In the genomic region with DNA sequence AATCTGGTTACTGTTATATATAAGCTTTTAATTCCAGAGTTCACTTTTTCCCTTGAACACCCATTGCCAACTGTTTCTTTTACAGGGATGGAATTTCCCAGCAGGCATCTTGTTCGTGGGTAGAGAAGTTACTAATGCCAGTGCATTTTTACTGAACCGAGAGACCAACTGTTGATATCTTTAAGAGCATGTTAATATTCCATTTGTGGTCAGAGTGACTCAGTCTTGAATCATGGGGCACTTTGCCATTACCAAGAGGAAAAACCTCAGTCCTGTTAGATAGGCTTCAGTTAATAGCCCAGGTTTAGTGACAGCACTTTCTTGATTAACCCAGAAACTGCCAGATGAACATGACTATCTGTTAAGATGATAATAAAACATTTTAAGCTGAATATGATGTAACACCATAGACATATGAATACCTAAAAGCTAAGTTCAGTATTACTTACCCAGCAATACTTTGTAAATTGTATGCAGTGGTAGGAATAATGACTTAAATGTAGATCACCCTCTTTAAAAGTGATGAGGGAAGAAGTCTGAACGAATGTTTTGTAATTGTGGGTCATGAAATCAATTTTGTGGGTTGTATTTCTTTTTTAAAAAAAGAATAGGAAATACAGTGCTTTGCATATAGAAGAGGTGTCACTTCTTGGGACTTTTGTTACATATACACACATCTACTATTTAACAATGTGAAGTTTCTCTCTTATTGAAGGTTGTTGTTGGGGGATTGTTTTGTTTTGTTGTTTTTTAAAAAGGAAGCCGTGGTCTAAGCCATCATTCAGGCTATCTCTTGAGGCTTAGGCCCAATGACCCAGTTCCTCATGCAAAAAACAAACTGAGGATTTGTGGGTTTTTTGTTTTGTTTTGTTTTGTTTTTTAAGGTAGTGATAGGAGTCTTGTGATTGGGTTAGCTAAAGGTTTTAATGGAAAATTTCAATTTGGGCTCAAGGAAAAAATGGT, we compare ENCODE assay signal across 8 cellular contexts.
DNase-seq lines count a peak whose midpoint lies in the region; ATAC-seq and TF ChIP-seq lines count a peak whose summit lies in the region.

No MANE protein-coding gene starts in this region.

- WGBS in esophagus squamous epithelium, 2 donors, result 15 to 16% methylated on average over 4 of the region's 4 CpGs

- H3K27me3 ChIP-seq in esophagus squamous epithelium (no peaks in the 10 kb centered on the region), WERI-Rb-1 (ENCODE audit: insufficient read depth, low read depth, severe bottlenecking) (no peaks in the 10 kb centered on the region)

- H3K27ac ChIP-seq in esophagus squamous epithelium, result peak overlapping the region; percentile 52 to 74 (median 63)
- no peak overlapping the region for H3K27ac ChIP-seq in WERI-Rb-1

- H3K9me3 ChIP-seq in esophagus squamous epithelium (no peaks in the 10 kb centered on the region), WERI-Rb-1 (ENCODE audit: severe bottlenecking) (no peaks in the 10 kb centered on the region)

- peaks cover 3 to 20% (median 13%) of the 10 kb centered on the region in 3 donors for H3K4me1 ChIP-seq in esophagus squamous epithelium

- no peak for TF ChIP-seq POLR2A in esophagus squamous epithelium (IDR thresholded peaks at IDR 0.05)

- peak; percentile 97 for DNase-seq in ACHN
- no peak for DNase-seq in esophagus squamous epithelium (lab: John Stamatoyannopoulos, UW)
- peak; percentile 100 for DNase-seq in renal cortical epithelial cell (ENCODE audit: low read depth)
- no peak for DNase-seq in NCI-H2227 (lab: John Stamatoyannopoulos, UW; ENCODE audit: unreplicated experiment)
- DNase-seq in WERI-Rb-1, result no peak

- intact Hi-C loops in esophagus squamous epithelium (cut with DNase I), result no loop called here

- in situ Hi-C loops in ACHN (cut with HindIII; ENCODE audit: low pct_ligation_motif_present, low pct_unique_long_range_greater_than_20kb, low sequenced_read_pairs), result no loop called here

- H3K4me3 ChIP-seq in esophagus squamous epithelium (no peak overlapping the region), WERI-Rb-1 (ENCODE audit: low read depth, low read length) (no peak overlapping the region)

- H3K36me3 ChIP-seq in esophagus squamous epithelium, result peaks cover 0 to 72% (median 0%) of the 10 kb centered on the region in 3 donors
- H3K36me3 ChIP-seq in WERI-Rb-1, result peaks cover 19% of the 10 kb centered on the region

- TF ChIP-seq CTCF in esophagus squamous epithelium (IDR thresholded peaks at IDR 0.05) (no peak), WERI-Rb-1 (IDR thresholded peaks at IDR 0.05; ENCODE audit: low read depth, low read length) (no peak)

- ATAC-seq in GM21786 (IDR thresholded peaks at IDR 0.05; ENCODE audit: unreplicated experiment), result peak; percentile 75
- peak; percentile 97 for ATAC-seq in SK-N-SH treated with all-trans-retinoic acid at 6 μM for 48 hours
- no peak for ATAC-seq in HG03097 (IDR thresholded peaks at IDR 0.05; ENCODE audit: low FRiP score, unreplicated experiment)

TF ChIP-seq in SK-N-SH treated with all-trans-retinoic acid at 6 μM for 48 hours, 23 proteins besides CTCF, POLR2A, EP300 and RAD21 (continues in another document):
- TF ChIP-seq ARNTL (CRISPR knock-in tag; IDR thresholded peaks at IDR 0.05; ENCODE audit: borderline replicate concordance, low read depth) (no peak), ZNF8 (CRISPR knock-in tag; IDR thresholded peaks at IDR 0.05) (no peak), ZC3H10 (CRISPR knock-in tag; IDR thresholded peaks at IDR 0.05) (no peak), ZFP30 (CRISPR knock-in tag; IDR thresholded peaks at IDR 0.05) (no peak), TCF4 (CRISPR knock-in tag; IDR thresholded peaks at IDR 0.05; ENCODE audit: borderline replicate concordance) (no peak), RARB (CRISPR knock-in tag; IDR thresholded peaks at IDR 0.05) (no peak), ZNF70 (CRISPR knock-in tag; IDR thresholded peaks at IDR 0.05) (no peak), ISL1 (CRISPR knock-in tag; IDR thresholded peaks at IDR 0.05) (peak; percentile 98), TOX (CRISPR knock-in tag; IDR thresholded peaks at IDR 0.05; ENCODE audit: borderline replicate concordance) (0 out of 2 replicates have a peak, but pooled peaks have one; percentile 22), BACH2 (CRISPR knock-in tag; IDR thresholded peaks at IDR 0.05; ENCODE audit: borderline replicate concordance) (no peak), ZNF565 (CRISPR knock-in tag; conservative IDR thresholded peaks at IDR 0.05; ENCODE audit: low read depth) (no peak), SNAI2 (CRISPR knock-in tag; IDR thresholded peaks at IDR 0.05) (no peak), GLIS3 (CRISPR knock-in tag; IDR thresholded peaks at IDR 0.05) (no peak), CSDC2 (CRISPR knock-in tag; IDR thresholded peaks at IDR 0.05) (no peak)
- TF ChIP-seq, protein P1, sequence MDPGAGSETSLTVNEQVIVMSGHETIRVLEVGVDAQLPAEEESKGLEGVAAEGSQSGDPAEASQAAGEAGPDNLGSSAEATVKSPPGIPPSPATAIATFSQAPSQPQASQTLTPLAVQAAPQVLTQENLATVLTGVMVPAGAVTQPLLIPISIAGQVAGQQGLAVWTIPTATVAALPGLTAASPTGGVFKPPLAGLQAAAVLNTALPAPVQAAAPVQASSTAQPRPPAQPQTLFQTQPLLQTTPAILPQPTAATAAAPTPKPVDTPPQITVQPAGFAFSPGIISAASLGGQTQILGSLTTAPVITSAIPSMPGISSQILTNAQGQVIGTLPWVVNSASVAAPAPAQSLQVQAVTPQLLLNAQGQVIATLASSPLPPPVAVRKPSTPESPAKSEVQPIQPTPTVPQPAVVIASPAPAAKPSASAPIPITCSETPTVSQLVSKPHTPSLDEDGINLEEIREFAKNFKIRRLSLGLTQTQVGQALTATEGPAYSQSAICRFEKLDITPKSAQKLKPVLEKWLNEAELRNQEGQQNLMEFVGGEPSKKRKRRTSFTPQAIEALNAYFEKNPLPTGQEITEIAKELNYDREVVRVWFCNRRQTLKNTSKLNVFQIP (CRISPR knock-in tag; IDR thresholded peaks at IDR 0.05; ENCODE audit: borderline replicate concordance, low read depth), result peak; percentile 5; the same call in 1 of the 2 replicates
- TF ChIP-seq, protein P2, sequence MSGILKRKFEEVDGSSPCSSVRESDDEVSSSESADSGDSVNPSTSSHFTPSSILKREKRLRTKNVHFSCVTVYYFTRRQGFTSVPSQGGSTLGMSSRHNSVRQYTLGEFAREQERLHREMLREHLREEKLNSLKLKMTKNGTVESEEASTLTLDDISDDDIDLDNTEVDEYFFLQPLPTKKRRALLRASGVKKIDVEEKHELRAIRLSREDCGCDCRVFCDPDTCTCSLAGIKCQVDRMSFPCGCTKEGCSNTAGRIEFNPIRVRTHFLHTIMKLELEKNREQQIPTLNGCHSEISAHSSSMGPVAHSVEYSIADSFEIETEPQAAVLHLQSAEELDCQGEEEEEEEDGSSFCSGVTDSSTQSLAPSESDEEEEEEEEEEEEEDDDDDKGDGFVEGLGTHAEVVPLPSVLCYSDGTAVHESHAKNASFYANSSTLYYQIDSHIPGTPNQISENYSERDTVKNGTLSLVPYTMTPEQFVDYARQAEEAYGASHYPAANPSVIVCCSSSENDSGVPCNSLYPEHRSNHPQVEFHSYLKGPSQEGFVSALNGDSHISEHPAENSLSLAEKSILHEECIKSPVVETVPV (CRISPR knock-in tag; IDR thresholded peaks at IDR 0.05), result no peak
- TF ChIP-seq, protein P3, sequence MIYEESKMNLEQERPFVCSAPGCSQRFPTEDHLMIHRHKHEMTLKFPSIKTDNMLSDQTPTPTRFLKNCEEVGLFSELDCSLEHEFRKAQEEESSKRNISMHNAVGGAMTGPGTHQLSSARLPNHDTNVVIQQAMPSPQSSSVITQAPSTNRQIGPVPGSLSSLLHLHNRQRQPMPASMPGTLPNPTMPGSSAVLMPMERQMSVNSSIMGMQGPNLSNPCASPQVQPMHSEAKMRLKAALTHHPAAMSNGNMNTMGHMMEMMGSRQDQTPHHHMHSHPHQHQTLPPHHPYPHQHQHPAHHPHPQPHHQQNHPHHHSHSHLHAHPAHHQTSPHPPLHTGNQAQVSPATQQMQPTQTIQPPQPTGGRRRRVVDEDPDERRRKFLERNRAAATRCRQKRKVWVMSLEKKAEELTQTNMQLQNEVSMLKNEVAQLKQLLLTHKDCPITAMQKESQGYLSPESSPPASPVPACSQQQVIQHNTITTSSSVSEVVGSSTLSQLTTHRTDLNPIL (CRISPR knock-in tag; IDR thresholded peaks at IDR 0.05; ENCODE audit: low read depth), result no peak
- TF ChIP-seq, protein P4, sequence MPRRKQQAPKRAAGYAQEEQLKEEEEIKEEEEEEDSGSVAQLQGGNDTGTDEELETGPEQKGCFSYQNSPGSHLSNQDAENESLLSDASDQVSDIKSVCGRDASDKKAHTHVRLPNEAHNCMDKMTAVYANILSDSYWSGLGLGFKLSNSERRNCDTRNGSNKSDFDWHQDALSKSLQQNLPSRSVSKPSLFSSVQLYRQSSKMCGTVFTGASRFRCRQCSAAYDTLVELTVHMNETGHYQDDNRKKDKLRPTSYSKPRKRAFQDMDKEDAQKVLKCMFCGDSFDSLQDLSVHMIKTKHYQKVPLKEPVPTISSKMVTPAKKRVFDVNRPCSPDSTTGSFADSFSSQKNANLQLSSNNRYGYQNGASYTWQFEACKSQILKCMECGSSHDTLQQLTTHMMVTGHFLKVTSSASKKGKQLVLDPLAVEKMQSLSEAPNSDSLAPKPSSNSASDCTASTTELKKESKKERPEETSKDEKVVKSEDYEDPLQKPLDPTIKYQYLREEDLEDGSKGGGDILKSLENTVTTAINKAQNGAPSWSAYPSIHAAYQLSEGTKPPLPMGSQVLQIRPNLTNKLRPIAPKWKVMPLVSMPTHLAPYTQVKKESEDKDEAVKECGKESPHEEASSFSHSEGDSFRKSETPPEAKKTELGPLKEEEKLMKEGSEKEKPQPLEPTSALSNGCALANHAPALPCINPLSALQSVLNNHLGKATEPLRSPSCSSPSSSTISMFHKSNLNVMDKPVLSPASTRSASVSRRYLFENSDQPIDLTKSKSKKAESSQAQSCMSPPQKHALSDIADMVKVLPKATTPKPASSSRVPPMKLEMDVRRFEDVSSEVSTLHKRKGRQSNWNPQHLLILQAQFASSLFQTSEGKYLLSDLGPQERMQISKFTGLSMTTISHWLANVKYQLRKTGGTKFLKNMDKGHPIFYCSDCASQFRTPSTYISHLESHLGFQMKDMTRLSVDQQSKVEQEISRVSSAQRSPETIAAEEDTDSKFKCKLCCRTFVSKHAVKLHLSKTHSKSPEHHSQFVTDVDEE (CRISPR knock-in tag; IDR thresholded peaks at IDR 0.05), result no peak

Comparison
In these comparisons a context has a peak if more than half of its experiments do, and no peak if none do; other contexts are left out.
1. DNase-seq: peak in ACHN (single experiment) and renal cortical epithelial cell (single experiment); none in esophagus squamous epithelium (single experiment), NCI-H2227 (single experiment) and WERI-Rb-1 (single experiment).